19 cellular contexts compared by ENCODE assay signal in the genomic region with DNA sequence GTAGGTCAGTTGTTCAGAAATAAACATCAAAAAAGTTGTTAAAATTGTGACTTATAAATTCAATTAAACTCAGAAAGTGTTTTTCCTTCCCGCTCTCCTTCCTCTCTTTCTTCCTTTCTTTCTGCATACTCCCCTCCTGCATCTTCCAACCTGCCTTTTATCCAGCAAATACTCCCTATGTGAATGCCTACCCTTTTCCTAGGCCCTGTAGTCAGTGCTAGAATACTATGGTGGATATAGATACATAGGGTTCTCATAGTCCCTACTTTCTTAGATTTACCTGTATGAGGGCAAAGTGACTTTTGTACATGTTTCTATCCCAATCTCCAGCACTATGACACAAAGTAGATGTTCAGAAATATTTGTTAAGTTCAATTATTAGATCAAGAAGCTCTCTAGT. TPM values are rescaled to one million over a fixed set of nuclear protein-coding genes. Genes with fewer than 3 reads are reported as not detected.
DNase-seq lines count a peak whose midpoint lies in the region; ATAC-seq, FAIRE-seq and TF ChIP-seq lines count a peak whose summit lies in the region.
"Had no signal": no experiment of that assay in that cellular context is flagged by ENCODE, and none has a peak within 500 bp of the region (broad histone marks: within the 10 kb centered on the region; RNA-seq: fewer than 3 reads in every experiment).

No MANE protein-coding gene starts in this region.

- H3K36me3 ChIP-seq in breast epithelium (no peaks in the 10 kb centered on the region), bronchial epithelial cell (ENCODE audit: control insufficient read depth, insufficient read depth, low read length) (no peaks in the 10 kb centered on the region), suprapubic skin (no peaks in the 10 kb centered on the region), GM23248 (ENCODE audit: low read depth) (no peaks in the 10 kb centered on the region)
- H3K36me3 ChIP-seq: BLaER1 had no signal

- H3K79me2 ChIP-seq in GM23248 (ENCODE audit: insufficient read depth): no peaks in the 10 kb centered on the region

- H3K27ac ChIP-seq in breast epithelium (no peak overlapping the region), suprapubic skin (no peak overlapping the region), GM23248 (no peak overlapping the region)
- H3K27ac ChIP-seq: BLaER1, KMS-11 had no signal

- no peaks in the 10 kb centered on the region for H3K9me3 Mint-ChIP-seq in MCF 10A (ENCODE audit: unreplicated experiment)
- H3K9me3 Mint-ChIP-seq in stimulated activated effector memory CD8-positive, alpha-beta T cell treated with anti-CD3 and anti-CD28 coated beads, Interleukin-12 subunit alpha, Interleukin-12 subunit beta, amount 100 ng/mL, for 72 hours: peaks cover 4% of the 10 kb centered on the region

- H3K27me3 ChIP-seq in breast epithelium (no peaks in the 10 kb centered on the region), bronchial epithelial cell (ENCODE audit: control insufficient read depth, insufficient read depth, low read length) (no peaks in the 10 kb centered on the region), suprapubic skin (no peaks in the 10 kb centered on the region), GM23248 (replicated peaks; ENCODE audit: insufficient read depth) (no peaks in the 10 kb centered on the region)
- H3K27me3 ChIP-seq: BLaER1 had no signal

- in situ Hi-C loops in GM23248 (cut with MboI): no loop called here

- TF ChIP-seq CTCF in MCF 10A (IDR thresholded peaks at IDR 0.05; ENCODE audit: unreplicated experiment) (no peak), breast epithelium (IDR thresholded peaks at IDR 0.05) (no peak), bronchial epithelial cell (IDR thresholded peaks at IDR 0.05; ENCODE audit: insufficient read depth, low read length, severe bottlenecking) (no peak), fibroblast of the aortic adventitia (IDR thresholded peaks at IDR 0.05; ENCODE audit: insufficient read depth, low read length) (no peak), suprapubic skin (IDR thresholded peaks at IDR 0.05) (no peak)

- peaks cover 11% of the 10 kb centered on the region for H3K36me3 Mint-ChIP-seq in MCF 10A (ENCODE audit: insufficient read depth, unreplicated experiment)
- no peaks in the 10 kb centered on the region for H3K36me3 Mint-ChIP-seq in stimulated activated effector memory CD8-positive, alpha-beta T cell treated with anti-CD3 and anti-CD28 coated beads, Interleukin-12 subunit alpha, Interleukin-12 subunit beta, amount 100 ng/mL, for 72 hours
- H3K36me3 Mint-ChIP-seq: CD8-positive, alpha-beta memory T cell had no signal

- no peak overlapping the region for H3K4me3 ChIP-seq in breast epithelium
- H3K4me3 ChIP-seq in bronchial epithelial cell (ENCODE audit: low read depth, low read length): peak overlapping the region; percentile 31
- peak overlapping the region; percentile 57 for H3K4me3 ChIP-seq in fibroblast of the aortic adventitia (ENCODE audit: low read depth, low read length)
- peak overlapping the region; percentile 20 for H3K4me3 ChIP-seq in suprapubic skin
- H3K4me3 ChIP-seq in GM23248: no peak overlapping the region
- H3K4me3 ChIP-seq: BLaER1 had no signal

- no TSS peak for BruUV-seq in MCF 10A (replicated peaks; lab: Mats Ljungman, UMichigan)

- ATAC-seq in stimulated activated effector memory CD8-positive, alpha-beta T cell treated with anti-CD3 and anti-CD28 coated beads, Interleukin-12 subunit alpha, Interleukin-12 subunit beta, amount 100 ng/mL, for 72 hours: no peak
- no peak for ATAC-seq in HG02642 (IDR thresholded peaks at IDR 0.05; ENCODE audit: poor library complexity, unreplicated experiment)

- H3K4me2 ChIP-seq in GM23248 (ENCODE audit: unreplicated experiment): no peak overlapping the region
- H3K4me2 ChIP-seq: BLaER1, KMS-11 had no signal

- no peak overlapping the region for H2AFZ ChIP-seq in GM23248

- POLR2A ChIA-PET in MCF 10A (lab: Yijun Ruan, JAX): interaction anchor here (0.7 to 3.0 kb wide), 15 partner anchors 9 to 725 kb away, joined by 3 to 14 read pairs (median 5); no protein-coding TSS in a partner anchor

- intact Hi-C loops in MCF 10A (cut with micrococcal nuclease): no loop called here
- intact Hi-C loops in breast epithelium (cut with DNase I; ENCODE audit: low total_unique reads): no loop called here

- no peaks in the 10 kb centered on the region for H3F3A ChIP-seq in GM23248 (ENCODE audit: insufficient read depth)

- no peak overlapping the region for H3K4me3 Mint-ChIP-seq in MCF 10A (ENCODE audit: unreplicated experiment)
- H3K4me3 Mint-ChIP-seq in stimulated activated effector memory CD8-positive, alpha-beta T cell treated with anti-CD3 and anti-CD28 coated beads, Interleukin-12 subunit alpha, Interleukin-12 subunit beta, amount 100 ng/mL, for 72 hours: no peak overlapping the region
- H3K4me3 Mint-ChIP-seq: CD8-positive, alpha-beta memory T cell had no signal

- no peak for TF ChIP-seq POLR2A in breast epithelium (IDR thresholded peaks at IDR 0.05)
- no peak for TF ChIP-seq POLR2A in suprapubic skin (IDR thresholded peaks at IDR 0.05)

- no peaks in the 10 kb centered on the region for H3K4me1 Mint-ChIP-seq in MCF 10A (ENCODE audit: insufficient read depth, unreplicated experiment)
- H3K4me1 Mint-ChIP-seq in stimulated activated effector memory CD8-positive, alpha-beta T cell treated with anti-CD3 and anti-CD28 coated beads, Interleukin-12 subunit alpha, Interleukin-12 subunit beta, amount 100 ng/mL, for 72 hours: no peaks in the 10 kb centered on the region
- H3K4me1 Mint-ChIP-seq: CD8-positive, alpha-beta memory T cell had no signal

- H3K9me3 ChIP-seq in breast epithelium (no peaks in the 10 kb centered on the region), suprapubic skin (no peaks in the 10 kb centered on the region), GM23248 (ENCODE audit: low read depth) (no peaks in the 10 kb centered on the region)
- H3K9me3 ChIP-seq: BLaER1 had no signal

- 79% methylated on average over 1 of the region's 1 CpG for WGBS in suprapubic skin
- 39 to 42% methylated on average over 1 of the region's 1 CpG for WGBS in GM23248 (ENCODE audit: low coverage in 1 of 2, low lambda C conversion rate in 2 of 2, missing lambda C conversion rate in 2 of 2), 2 experiments

- H4K20me1 ChIP-seq in GM23248 (ENCODE audit: insufficient read depth): no peaks in the 10 kb centered on the region
- H4K20me1 ChIP-seq: BLaER1 had no signal

- H3K4me1 ChIP-seq in breast epithelium: no peaks in the 10 kb centered on the region
- peaks cover 8% of the 10 kb centered on the region for H3K4me1 ChIP-seq in suprapubic skin
- H3K4me1 ChIP-seq in GM23248 (ENCODE audit: insufficient read depth): no peaks in the 10 kb centered on the region
- H3K4me1 ChIP-seq: BLaER1 had no signal

- no peak overlapping the region for H3K9ac ChIP-seq in GM23248
- H3K9ac ChIP-seq: BLaER1, KMS-11 had no signal

- FAIRE-seq in bronchial epithelial cell (lab: Jason Lieb, UNC): no peak
- FAIRE-seq: D721Med had no signal

- no peak overlapping the region for H3K27ac Mint-ChIP-seq in MCF 10A (ENCODE audit: low read depth, unreplicated experiment)
- no peak overlapping the region for H3K27ac Mint-ChIP-seq in stimulated activated effector memory CD8-positive, alpha-beta T cell treated with anti-CD3 and anti-CD28 coated beads, Interleukin-12 subunit alpha, Interleukin-12 subunit beta, amount 100 ng/mL, for 72 hours
- H3K27ac Mint-ChIP-seq: CD8-positive, alpha-beta memory T cell had no signal

- no peaks in the 10 kb centered on the region for H3K27me3 Mint-ChIP-seq in MCF 10A (ENCODE audit: insufficient read depth, unreplicated experiment)
- H3K27me3 Mint-ChIP-seq: CD8-positive, alpha-beta memory T cell had no signal

- DNase-seq in MCF 10A (ENCODE audit: unreplicated experiment) (peak; percentile 1), breast epithelium (ENCODE audit: low spot score in 2 of 2) (no peak), bronchial epithelial cell (ENCODE audit: low read depth) (no peak), fibroblast of the aortic adventitia (ENCODE audit: low read depth) (no peak), suprapubic skin (ENCODE audit: low spot score in 2 of 2) (no peak), GM23248 (no peak)
- no peak for DNase-seq in stimulated activated effector memory CD8-positive, alpha-beta T cell treated with anti-CD3 and anti-CD28 coated beads, Interleukin-12 subunit alpha, Interleukin-12 subunit beta, amount 100 ng/mL, for 72 hours (ENCODE audit: low spot score in 2 of 2)
- DNase-seq: CD8-positive, alpha-beta memory T cell; HCEC 1CT; NCI-H1694 treated with DMSO at 0.1 percent for 48 hours; NK-92 treated with Interleukin-12 subunit alpha and Interleukin-12 subunit beta, amount 100 ng/mL, for 24 hours had no signal

- no peak for TF ChIP-seq EP300 in suprapubic skin (IDR thresholded peaks at IDR 0.05)

- no peaks in the 10 kb centered on the region for H3K9me2 ChIP-seq in GM23248 (ENCODE audit: insufficient read depth)

- CTCF ChIA-PET in MCF 10A (lab: Yijun Ruan, JAX): interaction anchor here (0.8 to 2.7 kb wide), 5 partner anchors 10 to 145 kb away, joined by 3 to 16 read pairs (median 3); no protein-coding TSS in a partner anchor

RNA-seq across cellular contexts. Expression of a gene that starts 0.8 kb away (rescaled TPM):
- total RNA-seq in MCF 10A (2022) (2.8 and 6.5 TPM in 2 replicates), breast epithelium (under 1 TPM in 2 of 3 donors, not detected in 1; 0.59 to 0.66 TPM), bronchial epithelial cell (1.1 and 5.5 TPM in 2 replicates), fibroblast of the aortic adventitia (ENCODE audit: low replicate concordance) (0.41 and 1.7 TPM in 2 replicates), suprapubic skin (100 to 1,000 TPM in 1 of 4 donors, 10 to 100 TPM in 3; 18.6 to 198 (median 44.1) TPM)
- not detected in 2 replicates for total RNA-seq in GM23248 (2014; rRNA removed; shearing (Covaris generic))
- polyA plus RNA-seq in GM23248 (2016; fragmentation: Nextera tagmentation; extraction: Ambion mirVana): not detected in 2 replicates
- total RNA-seq: A172; CD8-positive, alpha-beta memory T cell; M059J; OCI-LY7; RPMI7951 had no signal
- polyA plus RNA-seq: CD8-positive, alpha-beta memory T cell had no signal

Comparison
In these comparisons a context has a peak if more than half of its experiments do, and no peak if none do; other contexts are left out.
1. H3K4me3 ChIP-seq: peak in bronchial epithelial cell (single experiment), fibroblast of the aortic adventitia (single experiment) and suprapubic skin (single experiment); none in breast epithelium (0 of 3) and GM23248 (single experiment).